In the genomic region with DNA sequence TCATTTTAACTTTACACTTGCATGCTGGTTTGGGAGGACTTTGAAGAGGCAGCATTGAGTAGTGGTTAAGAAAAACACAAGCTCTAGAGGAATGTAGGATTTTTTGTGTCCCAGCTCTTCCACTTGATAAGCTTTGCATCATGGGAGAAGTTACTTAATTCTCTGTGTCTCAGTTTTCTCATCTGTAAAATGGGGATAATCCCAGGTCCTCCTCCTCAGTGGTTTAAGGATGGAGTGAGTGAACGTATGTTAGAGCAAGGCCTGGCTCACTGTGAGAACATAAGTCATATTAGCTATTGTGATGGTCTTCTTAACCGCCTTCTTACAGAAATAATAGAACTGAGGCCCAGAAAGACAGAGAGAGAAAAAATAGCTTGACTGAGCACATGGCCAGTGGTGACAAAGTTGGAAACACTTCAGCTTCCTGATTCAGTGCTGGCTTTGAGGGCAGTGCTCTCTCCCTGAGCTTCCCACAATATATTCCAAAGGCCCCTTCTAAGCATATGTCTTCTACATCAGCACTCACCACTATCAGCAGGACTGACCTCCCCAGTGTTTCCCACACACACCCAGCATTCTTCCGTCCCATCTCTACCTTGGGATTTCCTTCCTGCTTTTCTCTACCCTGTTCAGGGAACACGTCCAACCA, we compare ENCODE assay signal across 1 cellular context.
TF ChIP-seq lines count a peak whose summit lies in the region.

No MANE protein-coding gene starts in this region.

TF ChIP-seq in liver, 16 proteins besides CTCF, POLR2A, EP300 and RAD21 (continued from another document):
- TF ChIP-seq ZBTB33 (IDR thresholded peaks at IDR 0.05): no peak
TF ChIP-seq in liver: peak in this region for 3.
